Comparison of ENCODE assay signal across 9 cellular contexts in the genomic region with DNA sequence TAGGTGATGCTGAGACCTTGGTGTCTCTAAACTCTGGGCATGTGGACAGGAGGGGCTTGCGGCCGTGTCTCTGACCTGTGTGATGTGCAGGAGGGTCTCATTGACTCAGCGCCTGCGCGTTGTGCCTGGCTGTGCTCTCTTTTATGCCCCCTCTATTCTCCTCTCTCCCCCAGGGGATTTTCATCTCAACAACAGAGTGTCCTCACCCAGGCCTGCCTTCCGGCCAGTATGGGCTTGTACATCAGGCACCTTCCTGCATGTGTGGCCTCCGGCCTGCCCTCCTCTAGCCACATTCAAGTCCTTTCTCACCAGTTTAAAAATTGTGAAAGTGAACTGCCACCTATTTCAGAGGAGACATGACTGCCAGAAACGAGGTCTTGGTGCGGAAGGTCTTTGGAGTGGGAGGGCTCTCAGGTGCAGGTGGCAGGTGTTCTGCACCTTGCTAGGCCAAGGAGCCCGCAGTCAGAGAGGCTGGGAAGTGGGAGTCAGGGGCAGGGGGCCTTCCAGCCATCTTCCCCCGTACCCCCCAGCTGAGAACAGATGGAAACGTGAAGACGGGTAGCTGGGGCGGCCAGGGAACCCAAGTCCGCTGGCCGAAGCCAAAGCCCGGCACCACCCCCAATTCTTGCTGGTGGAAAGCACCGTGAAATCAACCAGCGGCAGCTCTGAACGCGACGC. TPM values are rescaled to one million over a fixed set of nuclear protein-coding genes. Genes with fewer than 3 reads are reported as not detected.
DNase-seq lines count a peak whose midpoint lies in the region; ATAC-seq and TF ChIP-seq lines count a peak whose summit lies in the region.
"Had no signal": no experiment of that assay in that cellular context is flagged by ENCODE, and none has a peak within 500 bp of the region (broad histone marks: within the 10 kb centered on the region; RNA-seq: fewer than 3 reads in every experiment).

No MANE protein-coding gene starts in this region.

- DNase-seq in NCI-H1105 treated with DMSO at 0.1 percent for 48 hours (lab: John Stamatoyannopoulos, UW) (peak; percentile 50), NCI-H1105 (lab: John Stamatoyannopoulos, UW) (no peak), activated B cell treated with CpG ODN at 0.5 μM for 24 hours (no peak), glutamatergic neuron (no peak), HUDEP-2 (lab: John Stamatoyannopoulos, UW; ENCODE audit: unreplicated experiment in 76 of 76) (no peak), NCI-H2081 (lab: John Stamatoyannopoulos, UW) (no peak)
- DNase-seq in stimulated activated naive CD8-positive, alpha-beta T cell treated with anti-CD3 and anti-CD28 coated beads, Interleukin-15, amount 100 ng/mL, for 72 hours, result no peak
- DNase-seq in stimulated activated CD8-positive, alpha-beta memory T cell treated with anti-CD3 and anti-CD28 coated beads, Interleukin-4, amount 100 ng/mL, for 48 hours, result no peak

- H3K27ac Mint-ChIP-seq in activated B cell treated with CpG ODN at 0.5 μM for 24 hours (peak overlapping the region; percentile 75), glutamatergic neuron (ENCODE audit: unreplicated experiment) (peak overlapping the region; percentile 74)
- peak overlapping the region in 1 of 2 donors; percentile 97 for H3K27ac Mint-ChIP-seq in stimulated activated naive CD8-positive, alpha-beta T cell treated with anti-CD3 and anti-CD28 coated beads, Interleukin-15, amount 100 ng/mL, for 72 hours

- no peaks in the 10 kb centered on the region for H3K9me3 Mint-ChIP-seq in activated B cell treated with CpG ODN at 0.5 μM for 24 hours
- peaks cover 13% of the 10 kb centered on the region for H3K9me3 Mint-ChIP-seq in glutamatergic neuron (ENCODE audit: unreplicated experiment)
- no peaks in the 10 kb centered on the region for H3K9me3 Mint-ChIP-seq in stimulated activated naive CD8-positive, alpha-beta T cell treated with anti-CD3 and anti-CD28 coated beads, Interleukin-15, amount 100 ng/mL, for 72 hours

- POLR2A ChIA-PET in activated B cell treated with CpG ODN at 0.5 μM for 24 hours (lab: Charles Lee), result interaction anchor here (0.6 to 3.1 kb wide), 4 partner anchors 11 to 136 kb away, joined by 3 to 16 read pairs (median 4); a partner anchor contains a TSS

- peak overlapping the region; percentile 72 for H3K4me3 Mint-ChIP-seq in activated B cell treated with CpG ODN at 0.5 μM for 24 hours
- peak overlapping the region; percentile 86 for H3K4me3 Mint-ChIP-seq in glutamatergic neuron (ENCODE audit: unreplicated experiment)
- H3K4me3 Mint-ChIP-seq in stimulated activated naive CD8-positive, alpha-beta T cell treated with anti-CD3 and anti-CD28 coated beads, Interleukin-15, amount 100 ng/mL, for 72 hours, result peak overlapping the region; percentile 60 to 80

- no peaks in the 10 kb centered on the region for H3K27me3 Mint-ChIP-seq in activated B cell treated with CpG ODN at 0.5 μM for 24 hours
- H3K27me3 Mint-ChIP-seq in glutamatergic neuron (ENCODE audit: unreplicated experiment), result peaks cover 3% of the 10 kb centered on the region
- no peaks in the 10 kb centered on the region for H3K27me3 Mint-ChIP-seq in stimulated activated naive CD8-positive, alpha-beta T cell treated with anti-CD3 and anti-CD28 coated beads, Interleukin-15, amount 100 ng/mL, for 72 hours

- H3K36me3 Mint-ChIP-seq in activated B cell treated with CpG ODN at 0.5 μM for 24 hours (ENCODE audit: low read depth) (peaks cover 66% of the 10 kb centered on the region), glutamatergic neuron (ENCODE audit: unreplicated experiment) (no peaks in the 10 kb centered on the region)

- CTCF ChIA-PET in activated B cell treated with CpG ODN at 0.5 μM for 24 hours (lab: Charles Lee), result interaction anchor here (0.6 to 1.8 kb wide), 4 partner anchors 12 to 109 kb away, joined by 3 to 4 read pairs (median 4); a partner anchor contains a TSS

- peaks cover 21% of the 10 kb centered on the region for H3K4me1 Mint-ChIP-seq in activated B cell treated with CpG ODN at 0.5 μM for 24 hours
- H3K4me1 Mint-ChIP-seq in glutamatergic neuron (ENCODE audit: low read depth, unreplicated experiment), result peaks cover 8% of the 10 kb centered on the region
- H3K4me1 Mint-ChIP-seq in stimulated activated naive CD8-positive, alpha-beta T cell treated with anti-CD3 and anti-CD28 coated beads, Interleukin-15, amount 100 ng/mL, for 72 hours, result peaks cover 34% of the 10 kb centered on the region

- ATAC-seq in activated B cell treated with CpG ODN at 0.5 μM for 24 hours (ENCODE audit: low read depth), result no peak
- no peak for ATAC-seq in stimulated activated naive CD8-positive, alpha-beta T cell treated with anti-CD3 and anti-CD28 coated beads, Interleukin-15, amount 100 ng/mL, for 72 hours

- intact Hi-C loops in activated B cell treated with CpG ODN at 0.5 μM for 24 hours (cut with micrococcal nuclease), result loop anchor here (5.0 kb wide), 1 partner anchor 268 kb away; no protein-coding TSS in a partner anchor

- TF ChIP-seq CTCF in activated B cell treated with CpG ODN at 0.5 μM for 24 hours (IDR thresholded peaks at IDR 0.05) (no peak), glutamatergic neuron (IDR thresholded peaks at IDR 0.05; ENCODE audit: partially characterized antibody, unreplicated experiment) (no peak)

RNA-seq across cellular contexts. Expression of a gene that starts 0.5 kb away (rescaled TPM):
- total RNA-seq in activated B cell treated with CpG ODN at 0.5 μM for 24 hours (49.0 and 49.9 TPM in 2 replicates), glutamatergic neuron (ENCODE audit: unreplicated experiment) (36.9 TPM)

RNA-seq across cellular contexts. Expression of a gene that starts 12.0 kb away (rescaled TPM):
- total RNA-seq in activated B cell treated with CpG ODN at 0.5 μM for 24 hours (33.2 and 37.4 TPM in 2 replicates), glutamatergic neuron (ENCODE audit: unreplicated experiment) (60.5 TPM)

RNA-seq across cellular contexts. Expression of a gene that starts 26.1 kb away (rescaled TPM):
- 2.8 and 3.2 TPM in 2 replicates for total RNA-seq in activated B cell treated with CpG ODN at 0.5 μM for 24 hours
- total RNA-seq in glutamatergic neuron (ENCODE audit: unreplicated experiment), result 5.5 TPM

RNA-seq across cellular contexts. Expression of a gene that starts 38.0 kb away (rescaled TPM):
- 0.93 and 1.3 TPM in 2 replicates for total RNA-seq in activated B cell treated with CpG ODN at 0.5 μM for 24 hours
- total RNA-seq in glutamatergic neuron (ENCODE audit: unreplicated experiment), result 0.66 TPM
- total RNA-seq: subcutaneous adipose tissue had no signal

RNA-seq across cellular contexts. Expression of a gene that starts 47.8 kb away (rescaled TPM):
- total RNA-seq in activated B cell treated with CpG ODN at 0.5 μM for 24 hours (40.3 and 43.8 TPM in 2 replicates), glutamatergic neuron (ENCODE audit: unreplicated experiment) (51.1 TPM)
